25 cellular contexts compared by ENCODE assay signal in the genomic region with DNA sequence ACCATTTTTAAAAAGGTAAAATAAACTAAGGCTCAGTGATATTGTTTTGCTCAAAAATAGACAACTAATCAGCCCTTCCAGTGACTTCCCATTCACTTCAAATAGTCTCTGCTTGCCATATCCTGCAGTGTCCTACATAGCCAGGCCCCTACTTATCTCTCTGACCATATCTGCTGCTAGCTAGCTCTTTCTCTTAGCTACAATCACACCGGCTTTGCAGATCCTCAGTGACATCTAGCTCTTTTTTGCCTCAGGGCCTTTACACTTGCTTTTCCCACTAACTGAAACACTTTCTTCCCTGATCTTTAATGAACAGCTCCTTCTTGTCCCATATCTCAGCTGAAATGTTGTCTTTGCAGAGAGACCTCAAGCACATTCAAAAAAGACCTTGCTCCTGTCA.
"Had no signal": no experiment of that assay in that cellular context is flagged by ENCODE, and none has a peak within 500 bp of the region (broad histone marks: within the 10 kb centered on the region; RNA-seq: fewer than 3 reads in every experiment).

No MANE protein-coding gene starts in this region.

- H3K36me3 ChIP-seq: gastrocnemius medialis, neural progenitor cell, prostate gland, right atrium auricular region, tibial artery had no signal

- ATAC-seq: gastrocnemius medialis; left lobe of liver; naive thymus-derived CD4-positive, alpha-beta T cell; sciatic nerve; stimulated activated effector memory CD8-positive, alpha-beta T cell treated with anti-CD3 and anti-CD28 coated beads, Interleukin-12 subunit alpha, Interleukin-12 subunit beta, amount 100 ng/mL, for 72 hours; stimulated activated naive CD8-positive, alpha-beta T cell treated with anti-CD3 and anti-CD28 coated beads, Interleukin-15, Interleukin-2, amounts not matched to agents 100 U/mL and 50 U/mL, for 24 hours had no signal

- H3K27me3 Mint-ChIP-seq: type B pancreatic cell had no signal

- FAIRE-seq: colon, kidney had no signal

- H3K4me1 ChIP-seq: gastrocnemius medialis, neural progenitor cell, prostate gland, right atrium auricular region, testis, tibial artery had no signal

- H3K27ac Mint-ChIP-seq: memory B cell; naive thymus-derived CD4-positive, alpha-beta T cell; nephron; neural progenitor cell; stimulated activated effector memory CD8-positive, alpha-beta T cell treated with anti-CD3 and anti-CD28 coated beads, Interleukin-12 subunit alpha, Interleukin-12 subunit beta, amount 100 ng/mL, for 72 hours; type B pancreatic cell had no signal

- H3K36me3 Mint-ChIP-seq: memory B cell; naive thymus-derived CD4-positive, alpha-beta T cell; neural progenitor cell; stimulated activated effector memory CD8-positive, alpha-beta T cell treated with anti-CD3 and anti-CD28 coated beads, Interleukin-12 subunit alpha, Interleukin-12 subunit beta, amount 100 ng/mL, for 72 hours; type B pancreatic cell had no signal

- H3K9me3 Mint-ChIP-seq: memory B cell; nephron; neural progenitor cell; stimulated activated effector memory CD8-positive, alpha-beta T cell treated with anti-CD3 and anti-CD28 coated beads, Interleukin-12 subunit alpha, Interleukin-12 subunit beta, amount 100 ng/mL, for 72 hours; type B pancreatic cell had no signal

- H3K27ac ChIP-seq: dorsolateral prefrontal cortex, gastrocnemius medialis, neural progenitor cell, prostate gland, right atrium auricular region, testis, tibial artery had no signal

- H3K27me3 ChIP-seq: dorsolateral prefrontal cortex, gastrocnemius medialis, neural progenitor cell, right atrium auricular region, testis, tibial artery had no signal

- DNase-seq: dorsolateral prefrontal cortex; effector CD4-positive, alpha-beta T cell; foreskin fibroblast; gastrocnemius medialis; head of caudate nucleus; kidney; midbrain; naive thymus-derived CD4-positive, alpha-beta T cell; stimulated activated CD4-positive, alpha-beta T cell treated with anti-CD3 and anti-CD28 coated beads, Interleukin-2, amount 100 ng/mL, for 24 hours; stimulated activated CD4-positive, alpha-beta T cell treated with anti-CD3 and anti-CD28 coated beads, Interleukin-4, amount 100 ng/mL, for 24 hours; stimulated activated naive CD8-positive, alpha-beta T cell treated with anti-CD3 and anti-CD28 coated beads, Interleukin-15, Interleukin-2, amounts not matched to agents 100 U/mL and 50 U/mL, for 24 hours; substantia nigra; testis; tibial artery had no signal

- H3K4me1 Mint-ChIP-seq: neural progenitor cell; stimulated activated effector memory CD8-positive, alpha-beta T cell treated with anti-CD3 and anti-CD28 coated beads, Interleukin-12 subunit alpha, Interleukin-12 subunit beta, amount 100 ng/mL, for 72 hours had no signal

- H3K4me3 ChIP-seq: dorsolateral prefrontal cortex, gastrocnemius medialis, lung, neural progenitor cell, prostate gland, right atrium auricular region, testis, tibial artery had no signal

- H3K9me3 ChIP-seq: gastrocnemius medialis, prostate gland, right atrium auricular region, testis, tibial artery had no signal

- H3K4me3 Mint-ChIP-seq: memory B cell; naive thymus-derived CD4-positive, alpha-beta T cell; nephron; neural progenitor cell; stimulated activated effector memory CD8-positive, alpha-beta T cell treated with anti-CD3 and anti-CD28 coated beads, Interleukin-12 subunit alpha, Interleukin-12 subunit beta, amount 100 ng/mL, for 72 hours; type B pancreatic cell had no signal
